Comparison of ENCODE assay signal across 1 cellular context in the genomic region with DNA sequence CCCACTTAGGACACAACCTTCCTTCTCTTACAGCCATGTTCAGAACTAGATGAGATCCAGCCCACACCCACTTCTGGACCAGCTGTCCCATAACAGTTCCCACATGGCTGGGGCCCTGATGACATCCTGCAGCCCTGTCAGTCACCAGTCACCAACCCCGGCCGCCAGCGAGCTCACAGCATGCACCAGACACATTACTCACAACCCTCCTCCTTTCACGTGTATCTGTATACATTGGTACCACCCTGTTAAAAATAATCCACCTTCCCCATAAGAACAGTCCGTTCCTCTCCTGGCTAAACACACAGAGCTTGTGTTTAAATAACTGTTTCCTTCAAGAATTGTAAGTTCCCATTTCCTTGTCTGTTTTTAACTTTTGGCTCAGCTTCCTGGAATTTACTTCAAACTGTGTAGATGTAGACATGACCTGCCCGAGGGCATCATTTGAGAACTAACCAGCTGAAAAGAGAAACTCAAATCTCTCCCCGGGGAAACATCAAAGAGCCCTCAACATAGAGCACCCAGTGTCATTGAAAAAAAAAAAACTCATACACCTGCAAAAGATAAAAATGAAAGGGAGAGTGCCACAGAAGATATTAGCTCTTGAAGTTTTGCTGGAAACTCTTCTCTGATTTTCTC.
A peak's percentile ranks its signal among the peaks of the same experiment; 100 is the strongest.
TF ChIP-seq lines count a peak whose summit lies in the region.

No MANE protein-coding gene starts in this region.

TF ChIP-seq in HEK293, 187 proteins besides CTCF, POLR2A, EP300 and RAD21 (continued from another document):
- TF ChIP-seq PRDM10 (tag by site-specific recombination; IDR thresholded peaks at IDR 0.05): peak; percentile 26; the same call in 1 of the 2 replicates
